17 cellular contexts compared by ENCODE assay signal in the genomic region with DNA sequence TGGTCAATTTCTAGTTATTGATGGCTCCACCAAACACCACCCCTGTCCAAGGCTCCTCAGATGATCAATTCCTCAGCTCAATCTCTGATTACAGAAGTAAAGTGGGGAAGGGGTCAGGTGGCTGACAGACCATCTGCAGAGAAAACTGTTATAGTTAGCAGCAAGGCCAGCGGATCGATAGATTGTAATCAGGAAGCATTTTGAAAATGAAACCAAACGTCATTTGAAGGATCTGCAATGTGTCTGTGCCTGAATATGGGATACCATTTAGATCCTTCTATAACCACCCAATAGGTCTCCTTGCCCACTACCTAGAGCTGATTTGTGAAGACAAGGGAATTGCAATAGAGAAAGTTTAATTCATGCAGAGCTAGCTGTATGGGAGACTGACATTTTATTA. TPM values are rescaled to one million over a fixed set of nuclear protein-coding genes. Genes with fewer than 3 reads are reported as not detected.
DNase-seq lines count a peak whose midpoint lies in the region; ATAC-seq and TF ChIP-seq lines count a peak whose summit lies in the region.
"Had no signal": no experiment of that assay in that cellular context is flagged by ENCODE, and none has a peak within 500 bp of the region (broad histone marks: within the 10 kb centered on the region; RNA-seq: fewer than 3 reads in every experiment).

No MANE protein-coding gene starts in this region.

- no peak overlapping the region for H3K27ac ChIP-seq in OCI-LY3 (ENCODE audit: low read length)
- H3K27ac ChIP-seq in neutrophil: peak overlapping the region; percentile 19
- no peak overlapping the region for H3K27ac ChIP-seq in gastroesophageal sphincter
- H3K27ac ChIP-seq in vagina: no peak overlapping the region

- no peak for TF ChIP-seq POLR2A in gastroesophageal sphincter (IDR thresholded peaks at IDR 0.05)
- TF ChIP-seq POLR2A in vagina (IDR thresholded peaks at IDR 0.05): no peak

- DNase-seq in BE2C: no peak
- no peak for DNase-seq in left lobe of liver (ENCODE audit: low spot score)
- no peak for DNase-seq in midbrain (lab: John Stamatoyannopoulos, UW)
- DNase-seq in vagina (ENCODE audit: extremely low spot score in 2 of 2): no peak
- DNase-seq: 8988T; AML-193; C1 segment of cervical spinal cord; Caco-2; CD8-positive, alpha-beta T cell; GF-D8; IMR-90 had no signal

- H3K4me2 ChIP-seq in OCI-LY3 (ENCODE audit: low read length): peak overlapping the region; percentile 70

- TF ChIP-seq EP300 in gastroesophageal sphincter (IDR thresholded peaks at IDR 0.05): no peak

- H3K36me3 ChIP-seq in BE2C (no peaks in the 10 kb centered on the region), OCI-LY3 (replicated peaks; ENCODE audit: low read depth, low read length) (no peaks in the 10 kb centered on the region), neutrophil (no peaks in the 10 kb centered on the region), gastroesophageal sphincter (no peaks in the 10 kb centered on the region), vagina (no peaks in the 10 kb centered on the region)
- H3K36me3 ChIP-seq: HAP-1 had no signal

- H3K9me3 ChIP-seq in BE2C (no peaks in the 10 kb centered on the region), OCI-LY3 (ENCODE audit: insufficient read depth, low read length) (no peaks in the 10 kb centered on the region), neutrophil (no peaks in the 10 kb centered on the region), gastroesophageal sphincter (no peaks in the 10 kb centered on the region), vagina (no peaks in the 10 kb centered on the region)
- H3K9me3 ChIP-seq: HAP-1 had no signal

- H3K4me1 ChIP-seq in BE2C (no peaks in the 10 kb centered on the region), OCI-LY3 (ENCODE audit: low read length) (peaks cover 4% of the 10 kb centered on the region; the same call in 1 of the 2 replicates), neutrophil (ENCODE audit: control insufficient read depth in 1 of 2, insufficient read depth in 1 of 2, low read depth in 1 of 2, low read length in 1 of 2) (peaks cover 0 to 5% of the 10 kb centered on the region in 2 experiments), gastroesophageal sphincter (no peaks in the 10 kb centered on the region), vagina (no peaks in the 10 kb centered on the region)
- H3K4me1 ChIP-seq: HAP-1 had no signal

- peak; percentile 73 for ATAC-seq in left lobe of liver
- ATAC-seq in GM21619 (IDR thresholded peaks at IDR 0.05; ENCODE audit: unreplicated experiment): no peak
- ATAC-seq in gastroesophageal sphincter: no peak
- ATAC-seq: CD8-positive, alpha-beta T cell had no signal

- H3K9ac ChIP-seq in OCI-LY3 (ENCODE audit: low read length): no peak overlapping the region

- peak overlapping the region; percentile 62 for H2AFZ ChIP-seq in OCI-LY3 (ENCODE audit: low read depth, low read length)

- H3K27me3 ChIP-seq in BE2C (no peaks in the 10 kb centered on the region), OCI-LY3 (ENCODE audit: low read depth, low read length) (no peaks in the 10 kb centered on the region), neutrophil (no peaks in the 10 kb centered on the region), gastroesophageal sphincter (no peaks in the 10 kb centered on the region), vagina (no peaks in the 10 kb centered on the region)

- TF ChIP-seq CTCF in BE2C (IDR thresholded peaks at IDR 0.05; ENCODE audit: low read depth, low read length): no peak
- TF ChIP-seq CTCF in OCI-LY3 (IDR thresholded peaks at IDR 0.05; ENCODE audit: low read depth, low read length): no peak
- TF ChIP-seq CTCF in neutrophil (IDR thresholded peaks at IDR 0.05): no peak
- no peak for TF ChIP-seq CTCF in gastroesophageal sphincter (IDR thresholded peaks at IDR 0.05)
- no peak for TF ChIP-seq CTCF in vagina (IDR thresholded peaks at IDR 0.05)

- no peaks in the 10 kb centered on the region for H3K79me2 ChIP-seq in OCI-LY3 (ENCODE audit: low read length)

- intact Hi-C loops in vagina (cut with DNase I): loop anchor here (2.0 kb wide), 1 partner anchor 63 kb away; no protein-coding TSS in a partner anchor

- H3K4me3 ChIP-seq in BE2C (ENCODE audit: low read depth, low read length) (peak overlapping the region; percentile 54), OCI-LY3 (ENCODE audit: low read length) (peak overlapping the region; percentile 47; the same call in 1 of the 2 replicates), neutrophil (ENCODE audit: low read depth in 1 of 2, low read length in 1 of 2) (no peak overlapping the region), gastroesophageal sphincter (no peak overlapping the region), vagina (no peak overlapping the region)
- H3K4me3 ChIP-seq: HAP-1 had no signal

- 72 to 94% methylated on average over 3 of the region's 3 CpGs for WGBS in gastroesophageal sphincter (ENCODE audit: low coverage in 1 of 2), 2 donors

- H4K20me1 ChIP-seq in OCI-LY3 (ENCODE audit: insufficient read depth, low read length): no peaks in the 10 kb centered on the region

RNA-seq across cellular contexts. Expression of gene HCAR2, which starts 11.6 kb away (rescaled TPM):
- not detected for polyA plus RNA-seq in BE2C (2012; ENCODE audit: insufficient read depth, insufficient read length, low read depth)
- not detected for total RNA-seq in left lobe of liver
- total RNA-seq in gastroesophageal sphincter: 1 to 10 TPM in 1 of 4 donors, under 1 TPM in 1, not detected in 2; 0.54 to 3.4 TPM
- total RNA-seq in vagina: 7.9 TPM
- total RNA-seq: CD8-positive, alpha-beta T cell; H1; IMR-90 had no signal
- polyA plus RNA-seq: H1, IMR-90 had no signal

RNA-seq across cellular contexts. Expression of gene HCAR3, which starts 25.0 kb away (rescaled TPM):
- not detected for polyA plus RNA-seq in BE2C (2012; ENCODE audit: insufficient read depth, insufficient read length, low read depth)
- total RNA-seq in left lobe of liver (not detected), gastroesophageal sphincter (not detected), vagina (0.74 TPM)
- total RNA-seq: CD8-positive, alpha-beta T cell; H1; IMR-90 had no signal
- polyA plus RNA-seq: H1, IMR-90 had no signal

RNA-seq across cellular contexts. Expression of gene HCAR1, which starts 39.1 kb away (rescaled TPM):
- not detected for polyA plus RNA-seq in BE2C (2012; ENCODE audit: insufficient read depth, insufficient read length, low read depth)
- total RNA-seq in left lobe of liver: not detected
- total RNA-seq in gastroesophageal sphincter: under 1 TPM in 3 of 4 donors, not detected in 1; 0.08 to 0.27 (median 0.16) TPM
- 0.25 TPM for total RNA-seq in vagina
- total RNA-seq: CD8-positive, alpha-beta T cell; H1; IMR-90 had no signal

Comparison
In these comparisons a context has a peak if more than half of its experiments do, and no peak if none do; other contexts are left out.
1. H3K4me3 ChIP-seq: peak in BE2C (single experiment) and OCI-LY3 (single experiment); none in neutrophil (0 of 2), gastroesophageal sphincter (0 of 2) and vagina (0 of 2).